Comparison of ENCODE assay signal across 8 cellular contexts in genomic region chr17:28951991-28952975, GRCh38. TPM values are rescaled to one million over a fixed set of nuclear protein-coding genes. Genes with fewer than 3 reads are reported as not detected.
A peak's percentile ranks its signal among the peaks of the same experiment; 100 is the strongest.
DNase-seq lines count a peak whose midpoint lies in the region; ATAC-seq and TF ChIP-seq lines count a peak whose summit lies in the region.

No MANE protein-coding gene starts in this region.

- H3K9me3 Mint-ChIP-seq in activated naive CD8-positive, alpha-beta T cell treated with anti-CD3 and anti-CD28 coated beads, Interleukin-2, amount 10 ng/mL, durations not matched to agents 7 days and 5 days = no peaks in the 10 kb centered on the region

- no peak overlapping the region for H3K27ac Mint-ChIP-seq in activated naive CD8-positive, alpha-beta T cell treated with anti-CD3 and anti-CD28 coated beads, Interleukin-2, amount 10 ng/mL, durations not matched to agents 7 days and 5 days

- H3K9me3 ChIP-seq in osteoblast (ENCODE audit: low read depth, low read length) (no peaks in the 10 kb centered on the region), thoracic aorta (no peaks in the 10 kb centered on the region)

- peaks cover 16% of the 10 kb centered on the region for H3K36me3 Mint-ChIP-seq in activated naive CD8-positive, alpha-beta T cell treated with anti-CD3 and anti-CD28 coated beads, Interleukin-2, amount 10 ng/mL, durations not matched to agents 7 days and 5 days

- no peak overlapping the region for H3K4me3 Mint-ChIP-seq in activated naive CD8-positive, alpha-beta T cell treated with anti-CD3 and anti-CD28 coated beads, Interleukin-2, amount 10 ng/mL, durations not matched to agents 7 days and 5 days

- no peaks in the 10 kb centered on the region for H3K27me3 ChIP-seq in osteoblast (ENCODE audit: insufficient read depth, low read length)
- no peaks in the 10 kb centered on the region for H3K27me3 ChIP-seq in thoracic aorta (replicated peaks; ENCODE audit: insufficient read depth)

- no peak for TF ChIP-seq CTCF in GM12864 (IDR thresholded peaks at IDR 0.05; ENCODE audit: low read depth, low read length, missing control alignments)
- no peak for TF ChIP-seq CTCF in osteoblast (IDR thresholded peaks at IDR 0.05; ENCODE audit: extremely low read depth, low read depth, low read length)
- TF ChIP-seq CTCF in thoracic aorta (IDR thresholded peaks at IDR 0.05) = no peak

- peaks cover 37% of the 10 kb centered on the region for H3K79me2 ChIP-seq in osteoblast (ENCODE audit: insufficient read depth, low read length)

- peaks cover 19% of the 10 kb centered on the region for H3K4me1 Mint-ChIP-seq in activated naive CD8-positive, alpha-beta T cell treated with anti-CD3 and anti-CD28 coated beads, Interleukin-2, amount 10 ng/mL, durations not matched to agents 7 days and 5 days

- intact Hi-C loops in head of caudate nucleus (cut with DNase I) = loop anchor here (5.0 kb wide), 1 partner anchor 225 kb away; the partner anchor contains the start of genes NEK8 and TLCD1

- H3K27ac ChIP-seq in osteoblast (ENCODE audit: low read depth, low read length) = peak overlapping the region; percentile 90
- peak overlapping the region; percentile 95 to 96 for H3K27ac ChIP-seq in thoracic aorta

- H4K20me1 ChIP-seq in osteoblast (ENCODE audit: insufficient read depth, low read length) = no peaks in the 10 kb centered on the region

- ATAC-seq in HG02642 (IDR thresholded peaks at IDR 0.05; ENCODE audit: poor library complexity, unreplicated experiment) = peak; percentile 60
- ATAC-seq in SK-N-SH treated with all-trans-retinoic acid at 6 μM for 48 hours = peak; percentile 89
- ATAC-seq in activated naive CD8-positive, alpha-beta T cell treated with anti-CD3 and anti-CD28 coated beads, Interleukin-2, amount 10 ng/mL, durations not matched to agents 7 days and 5 days (ENCODE audit: low read depth) = peak; percentile 67
- ATAC-seq in thoracic aorta (ENCODE audit: insufficient number of reproducible peaks, low FRiP score, low read depth) = peak; percentile 95

- POLR2A ChIA-PET in activated naive CD8-positive, alpha-beta T cell treated with anti-CD3 and anti-CD28 coated beads, Interleukin-2, amount 10 ng/mL, durations not matched to agents 7 days and 5 days (lab: Charles Lee) = interaction anchor here (0.5 to 3.6 kb wide), 28 partner anchors 13 to 1868 kb away, joined by 3 to 53 read pairs (median 4); partner anchors contain the start of genes DHRS13, FAM222B, FLOT2 and NEK8

- peak overlapping the region; percentile 98 for H2AFZ ChIP-seq in osteoblast (ENCODE audit: low read length)

- peak overlapping the region; percentile 93 for H3K4me2 ChIP-seq in osteoblast (ENCODE audit: insufficient read depth, low read length)

- DNase-seq in GM12864 (ENCODE audit: low read depth) = peak; percentile 99
- peak; percentile 98 for DNase-seq in NCI-H1105 (lab: John Stamatoyannopoulos, UW)
- peak; percentile 88 for DNase-seq in activated naive CD8-positive, alpha-beta T cell treated with anti-CD3 and anti-CD28 coated beads, Interleukin-2, amount 10 ng/mL, durations not matched to agents 7 days and 5 days
- DNase-seq in head of caudate nucleus = peak; percentile 93 to 100 (median 99)
- peak; percentile 99 for DNase-seq in osteoblast (ENCODE audit: insufficient read length, low spot score, missing footprints)
- DNase-seq in thoracic aorta (ENCODE audit: low spot score) = peak; percentile 97

- no peaks in the 10 kb centered on the region for H3K36me3 ChIP-seq in osteoblast (ENCODE audit: insufficient read depth, low read length)
- H3K36me3 ChIP-seq in thoracic aorta = no peaks in the 10 kb centered on the region

- H3K4me3 ChIP-seq in GM12864 (ENCODE audit: low read depth, low read length) (peak overlapping the region; percentile 57), osteoblast (ENCODE audit: insufficient read depth, low read length) (peak overlapping the region; percentile 74), thoracic aorta (peak overlapping the region; percentile 76)

- H3K27me3 Mint-ChIP-seq in activated naive CD8-positive, alpha-beta T cell treated with anti-CD3 and anti-CD28 coated beads, Interleukin-2, amount 10 ng/mL, durations not matched to agents 7 days and 5 days = no peaks in the 10 kb centered on the region

- H3K4me1 ChIP-seq in osteoblast (ENCODE audit: insufficient read depth, low read length) (peaks cover 18% of the 10 kb centered on the region), thoracic aorta (ENCODE audit: control insufficient read depth in 1 of 2, low read depth in 2 of 2) (peaks cover 11 to 24% of the 10 kb centered on the region in 2 donors)

TF ChIP-seq in SK-N-SH treated with all-trans-retinoic acid at 6 μM for 48 hours, 23 proteins besides CTCF, POLR2A, EP300 and RAD21 (continues in another document):
- TF ChIP-seq PPARA (CRISPR knock-in tag; IDR thresholded peaks at IDR 0.05; ENCODE audit: borderline replicate concordance) (no peak; the same call in 1 of the 2 replicates), ZNF565 (CRISPR knock-in tag; conservative IDR thresholded peaks at IDR 0.05; ENCODE audit: low read depth) (no peak), ISL1 (CRISPR knock-in tag; IDR thresholded peaks at IDR 0.05) (no peak), CREB5 (CRISPR knock-in tag; IDR thresholded peaks at IDR 0.05; ENCODE audit: low read depth) (no peak; the same call in 1 of the 2 replicates), SNAI2 (CRISPR knock-in tag; IDR thresholded peaks at IDR 0.05) (no peak), PATZ1 (CRISPR knock-in tag; IDR thresholded peaks at IDR 0.05; ENCODE audit: borderline replicate concordance) (no peak), GLIS3 (CRISPR knock-in tag; IDR thresholded peaks at IDR 0.05) (no peak), ZNF70 (CRISPR knock-in tag; IDR thresholded peaks at IDR 0.05) (no peak), POU6F1 (CRISPR knock-in tag; IDR thresholded peaks at IDR 0.05; ENCODE audit: borderline replicate concordance, low read depth) (no peak), RARB (CRISPR knock-in tag; IDR thresholded peaks at IDR 0.05) (no peak), ESRRG (CRISPR knock-in tag; IDR thresholded peaks at IDR 0.05) (no peak)

RNA-seq across cellular contexts. Expression of gene PHF12, which starts 1.0 kb away (rescaled TPM):
- 10 to 100 TPM; 98.6 to 99.9 TPM for total RNA-seq in activated naive CD8-positive, alpha-beta T cell treated with anti-CD3 and anti-CD28 coated beads, Interleukin-2, amount 10 ng/mL, durations not matched to agents 7 days and 5 days
- 20.3 and 26.8 TPM in 2 replicates for total RNA-seq in osteoblast
- total RNA-seq in thoracic aorta = 10 to 100 TPM; 46.4 to 99.4 TPM

RNA-seq across cellular contexts. Expression of gene DHRS13, which starts 49.4 kb away (rescaled TPM):
- total RNA-seq in activated naive CD8-positive, alpha-beta T cell treated with anti-CD3 and anti-CD28 coated beads, Interleukin-2, amount 10 ng/mL, durations not matched to agents 7 days and 5 days = 10 to 100 TPM; 31.6 to 32.0 TPM
- 4.7 and 6.2 TPM in 2 replicates for total RNA-seq in osteoblast
- 10 to 100 TPM in 1 of 2 donors, 1 to 10 TPM in 1; 3.7 to 12.2 TPM for total RNA-seq in thoracic aorta

RNA-seq across cellular contexts. Expression of gene SEZ6, which starts 53.5 kb away (rescaled TPM):
- total RNA-seq in activated naive CD8-positive, alpha-beta T cell treated with anti-CD3 and anti-CD28 coated beads, Interleukin-2, amount 10 ng/mL, durations not matched to agents 7 days and 5 days = not detected
- total RNA-seq in osteoblast (not detected in 2 replicates), thoracic aorta (not detected)

RNA-seq across cellular contexts. Expression of gene FLOT2, which starts 54.8 kb away (rescaled TPM):
- total RNA-seq in activated naive CD8-positive, alpha-beta T cell treated with anti-CD3 and anti-CD28 coated beads, Interleukin-2, amount 10 ng/mL, durations not matched to agents 7 days and 5 days = 100 to 1,000 TPM; 195 to 216 TPM
- total RNA-seq in osteoblast (32.1 and 35.1 TPM in 2 replicates), thoracic aorta (10 to 100 TPM; 71.3 to 92.1 TPM)

Comparison
In these comparisons a context has a peak if more than half of its experiments do, and no peak if none do; other contexts are left out.
1. Peak in every context shown above with its lines: DNase-seq, ATAC-seq, H3K4me3 ChIP-seq and H3K27ac ChIP-seq.